In the genomic region with DNA sequence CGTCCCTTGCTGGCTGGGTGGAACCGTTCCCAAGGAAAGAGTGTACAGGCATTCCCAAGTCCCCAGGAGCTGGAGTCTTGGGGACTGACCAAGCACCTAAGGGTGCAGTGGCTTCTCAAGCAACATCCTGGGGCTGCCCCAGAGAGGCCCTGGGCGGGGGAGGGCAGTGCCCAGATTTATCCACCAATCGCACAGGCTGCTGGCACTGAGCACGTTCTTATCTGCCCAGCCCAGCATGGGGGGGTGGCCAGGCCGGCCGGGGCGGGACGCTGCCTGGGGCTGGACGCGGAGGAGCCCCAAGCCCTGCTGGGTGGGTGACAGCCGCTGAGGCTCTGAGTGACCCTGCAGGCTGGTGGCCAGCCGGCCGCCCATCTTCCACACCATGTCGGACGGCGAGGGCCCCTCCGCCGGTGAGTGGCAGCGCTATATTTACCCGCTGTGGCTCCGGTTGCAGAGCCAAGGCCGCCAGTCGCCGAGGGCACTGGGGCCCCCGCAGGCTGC, we compare ENCODE assay signal across 9 cellular contexts. TPM values are rescaled to one million over a fixed set of nuclear protein-coding genes. Genes with fewer than 3 reads are reported as not detected.
A peak's percentile ranks its signal among the peaks of the same experiment; 100 is the strongest.
DNase-seq lines count a peak whose midpoint lies in the region; ATAC-seq, FAIRE-seq and TF ChIP-seq lines count a peak whose summit lies in the region.
"Had no signal": no experiment of that assay in that cellular context is flagged by ENCODE, and none has a peak within 500 bp of the region (broad histone marks: within the 10 kb centered on the region; RNA-seq: fewer than 3 reads in every experiment).

No MANE protein-coding gene starts in this region.

- POLR2A ChIA-PET in K562 (lab: Yijun Ruan, JAX): interaction anchor here (1.2 kb wide), 1 partner anchor 10 kb away, joined by 3 read pairs; no protein-coding TSS in a partner anchor

- FAIRE-seq in K562 (lab: Jason Lieb, UNC): no peak
- FAIRE-seq in kidney (lab: Jason Lieb, UNC): no peak
- FAIRE-seq: GM12892 had no signal

- peaks cover 0 to 15% of the 10 kb centered on the region in 2 experiments; a peak in 2 of 5 replicates for H3K4me1 ChIP-seq in K562 (replicated peaks in 1 of 2; ENCODE audit: control insufficient read depth in 2 of 2, insufficient read depth in 2 of 2, low read length in 2 of 2)
- H3K4me1 ChIP-seq in kidney (ENCODE audit: control insufficient read depth in 1 of 2, insufficient read depth in 1 of 2, low read depth in 1 of 2, low read length in 2 of 2): peaks cover 5 to 28% of the 10 kb centered on the region in 2 donors

- DNase-seq in HUDEP-2 (lab: John Stamatoyannopoulos, UW; ENCODE audit: unreplicated experiment in 76 of 76) (peak in 73 of 76 experiments; percentile 4 to 86 (median 70)), K562 (ENCODE audit: extremely low read depth in 1 of 4, low spot score in 3 of 4) (peak in 1 of 4 experiments; percentile 33), kidney (peak; percentile 83), SKM-1 treated with dmso at 0.1 percent for 144 hours (lab: John Stamatoyannopoulos, UW; ENCODE audit: unreplicated experiment) (no peak)
- no peak for DNase-seq in stimulated activated naive B cell treated with anti-CD40 and anti-IgM and Interleukin-4, amounts not matched to agents 10 μg/mL and 1 μg/mL and 100 μg/mL, for 72 hours

- H3K4me3 ChIP-seq in K562: no peak overlapping the region
- H3K4me3 ChIP-seq in kidney (ENCODE audit: low read length in 2 of 2): peak overlapping the region; percentile 49 to 59

- H3K27me3 Mint-ChIP-seq in stimulated activated naive B cell treated with anti-CD40 and anti-IgM and Interleukin-4, amounts not matched to agents 10 μg/mL and 1 μg/mL and 100 μg/mL, for 72 hours: peaks cover 72 to 78% of the 10 kb centered on the region in 2 donors

- H3K4me3 Mint-ChIP-seq in stimulated activated naive B cell treated with anti-CD40 and anti-IgM and Interleukin-4, amounts not matched to agents 10 μg/mL and 1 μg/mL and 100 μg/mL, for 72 hours: no peak overlapping the region

- H3K4me1 Mint-ChIP-seq in stimulated activated naive B cell treated with anti-CD40 and anti-IgM and Interleukin-4, amounts not matched to agents 10 μg/mL and 1 μg/mL and 100 μg/mL, for 72 hours: peaks cover 0 to 3% of the 10 kb centered on the region in 2 donors

- TF ChIP-seq RAD21 in K562 (CRISPR knock-in tag; conservative IDR thresholded peaks at IDR 0.05 in 1 of 2, IDR thresholded peaks at IDR 0.05 in 1 of 2): no peak

- no peaks in the 10 kb centered on the region; the same call in 1 of the 2 replicates for H4K20me1 ChIP-seq in K562 (replicated peaks; ENCODE audit: control insufficient read depth, insufficient read depth, low read length)

- H3K9me3 ChIP-seq in K562 (replicated peaks; ENCODE audit: control insufficient read depth, insufficient read depth, low read depth, low read length) (no peaks in the 10 kb centered on the region), kidney (ENCODE audit: control insufficient read depth in 1 of 2, low read length in 2 of 2) (no peaks in the 10 kb centered on the region)

- H3K4me2 ChIP-seq in K562 (ENCODE audit: insufficient read depth, low read length): no peak overlapping the region

- 6% methylated on average over 16 of the region's 26 CpGs for WGBS in K562 (ENCODE audit: insufficient coverage, low coverage, missing lambda C conversion rate)

- H3K27ac Mint-ChIP-seq in stimulated activated naive B cell treated with anti-CD40 and anti-IgM and Interleukin-4, amounts not matched to agents 10 μg/mL and 1 μg/mL and 100 μg/mL, for 72 hours: no peak overlapping the region

- peak; percentile 58 for ATAC-seq in K562
- peak; percentile 59 to 67 for ATAC-seq in stimulated activated naive B cell treated with anti-CD40 and anti-IgM and Interleukin-4, amounts not matched to agents 10 μg/mL and 1 μg/mL and 100 μg/mL, for 72 hours (replicated peaks)
- ATAC-seq in HG02642 (IDR thresholded peaks at IDR 0.05; ENCODE audit: poor library complexity, unreplicated experiment): no peak
- no peak for ATAC-seq in GM21515 (IDR thresholded peaks at IDR 0.05; ENCODE audit: unreplicated experiment)
- no peak for ATAC-seq in HG03520 (IDR thresholded peaks at IDR 0.05; ENCODE audit: unreplicated experiment)

- CTCF ChIA-PET in K562 (lab: Yijun Ruan, JAX; ENCODE audit: low intra/inter-chr PET ratio): no interaction called here

- H3K36me3 Mint-ChIP-seq in stimulated activated naive B cell treated with anti-CD40 and anti-IgM and Interleukin-4, amounts not matched to agents 10 μg/mL and 1 μg/mL and 100 μg/mL, for 72 hours: no peaks in the 10 kb centered on the region

- H3K9me1 ChIP-seq in K562 (ENCODE audit: control insufficient read depth, insufficient read depth, low read length): no peaks in the 10 kb centered on the region

- intact Hi-C loops in K562 (cut with micrococcal nuclease) (no loop called here), kidney (cut with DNase I) (no loop called here)

- in situ Hi-C loops in K562 (cut with MboI): no loop called here

- no peak for TF ChIP-seq EP300 in K562 (IDR thresholded peaks at IDR 0.05; ENCODE audit: low read length)

- H3K9ac ChIP-seq in K562 (ENCODE audit: insufficient read depth in 1 of 2, low read depth in 2 of 2, low read length in 2 of 2): no peak overlapping the region
- peak overlapping the region in 1 of 2 donors; percentile 51 for H3K9ac ChIP-seq in kidney (ENCODE audit: low read length in 2 of 2)

- no peak overlapping the region for H2AFZ ChIP-seq in K562 (ENCODE audit: low read depth, low read length)

- H3K36me3 ChIP-seq in K562 (ENCODE audit: control insufficient read depth, insufficient read depth, low read length) (no peaks in the 10 kb centered on the region), kidney (ENCODE audit: control insufficient read depth in 1 of 2, insufficient read depth in 2 of 2, low read length in 2 of 2) (no peaks in the 10 kb centered on the region)

- H3K9me3 Mint-ChIP-seq in stimulated activated naive B cell treated with anti-CD40 and anti-IgM and Interleukin-4, amounts not matched to agents 10 μg/mL and 1 μg/mL and 100 μg/mL, for 72 hours: no peaks in the 10 kb centered on the region

- BruUV-seq in K562 (replicated peaks; lab: Mats Ljungman, UMichigan): no TSS peak

- H3K27ac ChIP-seq in K562 (ENCODE audit: extremely low read depth, low read depth, low read length) (no peak overlapping the region), kidney (ENCODE audit: low read depth in 2 of 2, low read length in 2 of 2) (no peak overlapping the region)

- H3K79me2 ChIP-seq in K562 (ENCODE audit: control insufficient read depth, insufficient read depth, low read length): no peaks in the 10 kb centered on the region

- H3K27me3 ChIP-seq in K562 (ENCODE audit: control insufficient read depth in 2 of 2, insufficient read depth in 2 of 2, low read length in 2 of 2): peaks cover 6 to 81% of the 10 kb centered on the region in 2 experiments; a peak in 4 of 5 replicates

- no peak for TF ChIP-seq POLR2A in K562 (conservative IDR thresholded peaks at IDR 0.05)

- TF ChIP-seq CTCF in K562 (IDR thresholded peaks at IDR 0.05 in 2 of 3, conservative IDR thresholded peaks at IDR 0.05 in 1 of 3; ENCODE audit: insufficient read depth in 2 of 3, low read depth in 1 of 3, low read length in 3 of 3): no peak
- no peak for TF ChIP-seq CTCF in kidney (IDR thresholded peaks at IDR 0.05; ENCODE audit: borderline replicate concordance, extremely low read depth, insufficient read depth)

RNA-seq across cellular contexts. Expression of a gene that starts 53.4 kb away (rescaled TPM):
- total RNA-seq in K562 (2011; cell fraction: chromatin; rRNA removed; ENCODE audit: low replicate concordance): not detected in 2 replicates
- total RNA-seq in K562 (2011; cell fraction: nucleolus; rRNA removed): not detected in 2 replicates
- total RNA-seq in K562 (2011; cell fraction: nucleoplasm; rRNA removed): not detected in 2 replicates
- total RNA-seq in K562 (2014; rRNA removed): not detected in 2 replicates
- not detected in 2 replicates for total RNA-seq in K562 (2014; rRNA removed; fragmentation: Illumina TruSeq; extraction: Trizol)
- not detected in 2 replicates for total RNA-seq in K562 (2015; rRNA removed; fragmentation: Illumina TruSeq; extraction: Trizol)
- not detected in 2 replicates for total RNA-seq in K562 (2021)
- polyA plus RNA-seq in K562 (2011; rRNA removed): not detected in 2 replicates
- not detected in 2 replicates for polyA plus RNA-seq in K562 (2011; cell fraction: cytosol; rRNA removed)
- polyA plus RNA-seq in K562 (2011; cell fraction: nucleus; rRNA removed): 0.04 and 0.06 TPM in 2 replicates
- polyA plus RNA-seq in K562 (2012): not detected in 2 replicates
- polyA plus RNA-seq in K562 (2014; fragmentation: Illumina TruSeq; extraction: Trizol): not detected in 2 replicates
- not detected for polyA plus RNA-seq in K562 (2014; fragmentation: Nextera tagmentation; extraction: Ambion mirVana)
- polyA plus RNA-seq in K562 (2014; rRNA removed): 0.05 TPM in 1 of 2 replicates, not detected in the other
- polyA minus RNA-seq in K562 (2011; rRNA and poly(A)+ RNA removed): not detected in 2 replicates
- polyA minus RNA-seq in K562 (2011; cell fraction: cytosol; rRNA and poly(A)+ RNA removed): not detected in 2 replicates
- not detected in 2 replicates for polyA minus RNA-seq in K562 (2011; cell fraction: nucleus; rRNA and poly(A)+ RNA removed)
- 0.82 TPM for total RNA-seq in kidney
- polyA plus RNA-seq in kidney (ENCODE audit: insufficient read depth, low read depth, low replicate concordance): 2.5 TPM

RNA-seq across cellular contexts. Expression of a gene that starts 55.7 kb away (rescaled TPM):
- total RNA-seq in K562 (2011; cell fraction: chromatin; rRNA removed; ENCODE audit: low replicate concordance): 0.35 and 0.67 TPM in 2 replicates
- total RNA-seq in K562 (2011; cell fraction: nucleolus; rRNA removed): 0.66 TPM in 1 of 2 replicates, not detected in the other
- total RNA-seq in K562 (2011; cell fraction: nucleoplasm; rRNA removed): 0.31 and 0.73 TPM in 2 replicates
- total RNA-seq in K562 (2014; rRNA removed) (0.12 TPM in 1 of 2 replicates, not detected in the other), K562 (2014; rRNA removed; fragmentation: Illumina TruSeq; extraction: Trizol) (0.13 and 0.29 TPM in 2 replicates), K562 (2015; rRNA removed; fragmentation: Illumina TruSeq; extraction: Trizol) (0.11 and 0.14 TPM in 2 replicates), K562 (2021) (0.25 and 0.35 TPM in 2 replicates), kidney (35.9 TPM)
- polyA plus RNA-seq in K562 (2011; rRNA removed) (0.07 and 0.16 TPM in 2 replicates), K562 (2014; fragmentation: Illumina TruSeq; extraction: Trizol) (0.06 and 0.07 TPM in 2 replicates), K562 (2014; fragmentation: Nextera tagmentation; extraction: Ambion mirVana) (under 1 TPM in 1 of 2 experiments, not detected in 1; 0.01 TPM), K562 (2014; rRNA removed) (0.03 and 0.77 TPM in 2 replicates), kidney (ENCODE audit: insufficient read depth, low read depth, low replicate concordance) (7.9 TPM)
- polyA plus RNA-seq in K562 (2011; cell fraction: cytosol; rRNA removed): 0.01 and 0.38 TPM in 2 replicates
- 0.34 TPM in 2 replicates for polyA plus RNA-seq in K562 (2011; cell fraction: nucleus; rRNA removed)
- polyA plus RNA-seq in K562 (2012): 0.05 and 0.39 TPM in 2 replicates
- polyA minus RNA-seq in K562 (2011; rRNA and poly(A)+ RNA removed): 1.0 TPM in 1 of 2 replicates, not detected in the other
- polyA minus RNA-seq in K562 (2011; cell fraction: cytosol; rRNA and poly(A)+ RNA removed): 1.8 TPM in 1 of 2 replicates, not detected in the other
- polyA minus RNA-seq in K562 (2011; cell fraction: nucleus; rRNA and poly(A)+ RNA removed): 0.56 and 0.94 TPM in 2 replicates

Comparison
In these comparisons a context has a peak if more than half of its experiments do, and no peak if none do; other contexts are left out.
1. DNase-seq: peak in HUDEP-2 (73 of 76) and kidney (single experiment); none in stimulated activated naive B cell treated with anti-CD40 and anti-IgM and Interleukin-4, amounts not matched to agents 10 μg/mL and 1 μg/mL and 100 μg/mL, for 72 hours (single experiment) and SKM-1 treated with dmso at 0.1 percent for 144 hours (single experiment).
2. ATAC-seq: peak in K562 (single experiment) and stimulated activated naive B cell treated with anti-CD40 and anti-IgM and Interleukin-4, amounts not matched to agents 10 μg/mL and 1 μg/mL and 100 μg/mL, for 72 hours (2 of 2); none in HG02642 (single experiment), GM21515 (single experiment) and HG03520 (single experiment).
3. RNA of a gene that starts 55.7 kb away (total RNA-seq): 35.9 TPM in kidney (single experiment); 0.11 to 0.73 TPM in K562; every median in the first group is over 10 times any median in the second.